Comparison of ENCODE assay signal across 8 cellular contexts in the genomic region with DNA sequence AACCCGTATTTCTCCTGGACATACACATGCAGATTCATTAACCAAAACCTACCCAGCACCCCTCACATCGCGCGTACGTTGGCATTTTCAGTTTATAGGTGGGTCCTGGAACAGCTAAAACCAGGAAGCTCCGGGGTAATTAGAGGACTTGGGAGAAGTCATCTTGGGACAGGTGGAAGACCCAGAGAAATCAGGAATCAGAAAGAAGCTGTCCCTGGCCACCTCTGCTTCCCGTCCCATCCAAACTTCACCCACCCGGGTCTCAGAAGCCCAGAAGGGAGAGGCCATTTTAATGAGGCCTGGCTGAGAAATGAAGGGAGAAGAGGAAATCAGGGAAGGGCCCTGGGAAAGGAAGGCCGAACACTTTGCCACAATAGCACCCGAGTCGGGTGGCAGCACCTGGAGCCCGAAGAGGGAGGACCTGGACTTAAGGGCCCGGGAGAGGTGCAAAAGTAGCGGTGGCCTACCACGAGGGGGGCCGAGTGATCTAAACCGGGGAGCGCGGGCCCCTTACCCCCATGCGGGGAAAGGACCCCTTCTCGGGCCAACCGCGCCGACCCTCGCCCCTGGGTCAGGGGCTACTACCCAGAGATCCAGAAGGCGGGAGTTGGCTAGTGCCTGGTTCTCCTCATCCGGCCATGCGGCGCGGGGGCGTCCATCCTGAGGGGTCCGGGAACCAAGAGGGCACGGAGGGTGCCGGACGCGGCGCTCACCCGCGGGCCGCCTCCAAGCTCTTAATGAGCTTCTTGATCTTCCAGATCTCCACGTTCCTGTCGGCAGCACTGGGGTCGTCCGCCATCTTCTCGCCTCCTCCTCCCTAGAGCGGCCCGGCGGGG. TPM values are rescaled to one million over a fixed set of nuclear protein-coding genes. Genes with fewer than 3 reads are reported as not detected.
DNase-seq lines count a peak whose midpoint lies in the region; TF ChIP-seq lines count a peak whose summit lies in the region.

No MANE protein-coding gene starts in this region.

- TF ChIP-seq CTCF in AG10803 (conservative IDR thresholded peaks at IDR 0.05; ENCODE audit: low read length) (no peak), VCaP (conservative IDR thresholded peaks at IDR 0.05) (no peak), fibroblast of mammary gland (conservative IDR thresholded peaks at IDR 0.05; ENCODE audit: control insufficient read depth, insufficient read depth, low read depth, low read length) (no peak)

- H4K91ac ChIP-seq in trophoblast cell (ENCODE audit: low read depth, low read length), result peak overlapping the region; percentile 78

- H3K9ac ChIP-seq in trophoblast cell (ENCODE audit: low read length), result peak overlapping the region; percentile 98

- peaks cover 26% of the 10 kb centered on the region for H3K79me2 ChIP-seq in trophoblast cell (ENCODE audit: control insufficient read depth, insufficient read depth, low read length, poor library complexity)

- H3K23ac ChIP-seq in trophoblast cell (ENCODE audit: low read length), result no peak overlapping the region

- H2BK5ac ChIP-seq in trophoblast cell (ENCODE audit: low read depth, low read length, poor library complexity), result peak overlapping the region; percentile 62

- DNase-seq in AG10803 (ENCODE audit: low read depth) (no peak), HAP-1 (ENCODE audit: low spot score in 2 of 2) (no peak), fibroblast of mammary gland (ENCODE audit: low read depth) (no peak), trophoblast cell (peak in 1 of 2 donors; percentile 26), foreskin melanocyte (no peak), NCI-H1048 (lab: John Stamatoyannopoulos, UW) (no peak), cerebellar nuclear complex (lab: John Stamatoyannopoulos, UW) (no peak)

- H3K4me3 ChIP-seq in AG10803 (ENCODE audit: low read length) (peak overlapping the region; percentile 97), HAP-1 (peak overlapping the region; percentile 99), fibroblast of mammary gland (ENCODE audit: control insufficient read depth, low read depth, low read length) (peak overlapping the region; percentile 93), trophoblast cell (ENCODE audit: low read depth, low read length) (peak overlapping the region; percentile 98)

- peaks cover 48% of the 10 kb centered on the region for H3K36me3 ChIP-seq in HAP-1 (replicated peaks)
- H3K36me3 ChIP-seq in trophoblast cell (ENCODE audit: control insufficient read depth in 1 of 2, insufficient read depth in 2 of 2, low read length in 2 of 2), result peaks cover 0 to 6% of the 10 kb centered on the region in 2 experiments

- peaks cover 17% of the 10 kb centered on the region for H3K79me1 ChIP-seq in trophoblast cell (ENCODE audit: low read length)

- peak overlapping the region; percentile 58 for H3K18ac ChIP-seq in trophoblast cell (ENCODE audit: low read length)

- peak overlapping the region; percentile 86 for H2BK120ac ChIP-seq in trophoblast cell (ENCODE audit: insufficient read depth, low read length, poor library complexity)

- H3K27me3 ChIP-seq in HAP-1 (ENCODE audit: low read depth) (no peaks in the 10 kb centered on the region), trophoblast cell (ENCODE audit: insufficient read depth, low read length) (no peaks in the 10 kb centered on the region)

- H4K12ac ChIP-seq in trophoblast cell (ENCODE audit: low read depth, low read length), result peak overlapping the region; percentile 55

- no CpG with 5 or more reads among the region's 48 CpGs for WGBS in trophoblast cell (ENCODE audit: extremely low coverage, insufficient coverage, insufficient read length)

- peak overlapping the region; percentile 65 for H2AFZ ChIP-seq in trophoblast cell (ENCODE audit: insufficient read depth, low read length, poor library complexity)

- H2AK5ac ChIP-seq in trophoblast cell (ENCODE audit: low read length), result peak overlapping the region; percentile 96

- H3K4me2 ChIP-seq in trophoblast cell (ENCODE audit: low read length), result peak overlapping the region; percentile 100

- H3K27ac ChIP-seq in VCaP, result peak overlapping the region; percentile 97
- peak overlapping the region; percentile 87 for H3K27ac ChIP-seq in trophoblast cell (ENCODE audit: low read depth, low read length)

- peak overlapping the region; percentile 100 for H3K4ac ChIP-seq in trophoblast cell (ENCODE audit: low read depth, low read length)

- in situ Hi-C loops in HAP-1 (cut with MboI; ENCODE audit: low sequenced_read_pairs), result no loop called here

- H3K14ac ChIP-seq in trophoblast cell (ENCODE audit: low read length), result peak overlapping the region; percentile 78

- peaks cover 26% of the 10 kb centered on the region for H3K4me1 ChIP-seq in HAP-1
- H3K4me1 ChIP-seq in trophoblast cell (ENCODE audit: control insufficient read depth in 1 of 2, insufficient read depth in 2 of 2, low read length in 2 of 2), result peaks cover 7 to 8% of the 10 kb centered on the region in 2 experiments

- H2BK12ac ChIP-seq in trophoblast cell (ENCODE audit: low read length), result peak overlapping the region; percentile 66

- peak overlapping the region; percentile 87 for H4K8ac ChIP-seq in trophoblast cell (ENCODE audit: low read depth, low read length)

- no peaks in the 10 kb centered on the region for H3K9me3 ChIP-seq in HAP-1
- no peaks in the 10 kb centered on the region for H3K9me3 ChIP-seq in trophoblast cell (ENCODE audit: insufficient read depth, low read depth, low read length)

RNA-seq across cellular contexts. Expression of a gene that starts 0.7 kb away (rescaled TPM):
- polyA plus RNA-seq in trophoblast cell (2013), result 165 and 167 TPM in 2 replicates

RNA-seq across cellular contexts. Expression of a gene that starts 32.9 kb away (rescaled TPM):
- 109 and 112 TPM in 2 replicates for polyA plus RNA-seq in trophoblast cell (2013)
